Comparison of ENCODE assay signal across 8 cellular contexts in the genomic region with DNA sequence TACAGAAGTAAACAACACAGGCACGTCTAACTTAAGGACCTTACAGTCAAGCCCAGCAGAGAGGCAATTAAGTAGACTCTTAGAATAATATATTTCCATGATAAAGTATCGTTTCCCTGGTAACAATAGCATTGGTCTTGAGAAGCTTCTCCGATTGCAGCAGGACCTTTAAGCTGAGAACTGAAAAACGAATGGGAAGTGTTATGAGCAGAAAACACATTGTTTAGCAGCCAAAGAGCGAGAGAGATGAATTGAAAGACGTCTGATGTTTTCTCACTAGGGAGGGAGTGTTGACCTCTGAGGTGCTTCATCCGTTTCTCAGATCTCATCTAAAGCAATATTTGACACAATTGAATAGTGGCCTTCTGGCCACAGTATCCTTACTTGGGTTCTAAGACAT. TPM values are rescaled to one million over a fixed set of nuclear protein-coding genes. Genes with fewer than 3 reads are reported as not detected.
A peak's percentile ranks its signal among the peaks of the same experiment; 100 is the strongest.
DNase-seq lines count a peak whose midpoint lies in the region; ATAC-seq and TF ChIP-seq lines count a peak whose summit lies in the region.

No MANE protein-coding gene starts in this region.

- H3K36me3 ChIP-seq in BE2C (peaks cover 39% of the 10 kb centered on the region), Karpas-422 (ENCODE audit: insufficient read depth, low read length) (peaks cover 19% of the 10 kb centered on the region; the same call in 1 of the 2 replicates)
- peaks cover 0 to 8% (median 1%) of the 10 kb centered on the region in 3 experiments for H3K36me3 ChIP-seq in naive thymus-derived CD4-positive, alpha-beta T cell (ENCODE audit: control insufficient read depth in 2 of 3, insufficient read depth in 3 of 3, low read length in 3 of 3)

- peaks cover 0 to 14% (median 0%) of the 10 kb centered on the region in 11 donors for H3K9me3 Mint-ChIP-seq in naive thymus-derived CD4-positive, alpha-beta T cell

- H3K4me3 Mint-ChIP-seq in naive thymus-derived CD4-positive, alpha-beta T cell = peak overlapping the region; percentile 95 to 100 (median 99)

- H3K27me3 ChIP-seq in BE2C = no peaks in the 10 kb centered on the region
- no peaks in the 10 kb centered on the region for H3K27me3 ChIP-seq in Karpas-422 (ENCODE audit: low read length)
- H3K27me3 ChIP-seq in naive thymus-derived CD4-positive, alpha-beta T cell (ENCODE audit: control insufficient read depth in 2 of 2, insufficient read depth in 2 of 2, low read length in 2 of 2) = no peaks in the 10 kb centered on the region

- H3K27me3 Mint-ChIP-seq in naive thymus-derived CD4-positive, alpha-beta T cell = peaks cover 0 to 3% (median 0%) of the 10 kb centered on the region in 5 donors

- H3K27ac ChIP-seq in Karpas-422 (ENCODE audit: low read length) = peak overlapping the region; percentile 83
- H3K27ac ChIP-seq in naive thymus-derived CD4-positive, alpha-beta T cell (ENCODE audit: low read depth, low read length) = peak overlapping the region; percentile 95

- no peak for ATAC-seq in naive thymus-derived CD4-positive, alpha-beta T cell
- ATAC-seq in GM19023 (IDR thresholded peaks at IDR 0.05; ENCODE audit: unreplicated experiment) = no peak
- no peak for ATAC-seq in omental fat pad (ENCODE audit: low FRiP score)

- H3K9me2 ChIP-seq in Karpas-422 (replicated peaks; ENCODE audit: insufficient read depth, low read length) = no peaks in the 10 kb centered on the region

- H3K4me3 ChIP-seq in BE2C (ENCODE audit: low read depth, low read length) (peak overlapping the region; percentile 99), Karpas-422 (ENCODE audit: low read length) (peak overlapping the region; percentile 92), choroid plexus epithelial cell (ENCODE audit: low read depth, low read length) (peak overlapping the region; percentile 94)
- peak overlapping the region; percentile 76 for H3K4me3 ChIP-seq in naive thymus-derived CD4-positive, alpha-beta T cell (ENCODE audit: low read length)

- peak overlapping the region; percentile 94 for H3K9ac ChIP-seq in Karpas-422 (ENCODE audit: low read length)

- peak overlapping the region; percentile 87 for H3K4me2 ChIP-seq in Karpas-422 (ENCODE audit: low read depth, low read length, poor library complexity, severe bottlenecking)

- CTCF ChIA-PET in naive thymus-derived CD4-positive, alpha-beta T cell (lab: Charles Lee) = interaction anchor here (1.0 to 2.0 kb wide), 6 partner anchors 8 to 140 kb away, joined by 3 to 27 read pairs (median 9); no protein-coding TSS in a partner anchor

- peaks cover 0 to 18% (median 0%) of the 10 kb centered on the region in 5 donors for H3K36me3 Mint-ChIP-seq in naive thymus-derived CD4-positive, alpha-beta T cell

- H4K20me1 ChIP-seq in Karpas-422 (ENCODE audit: insufficient read depth, low read depth, low read length) = peaks cover 9% of the 10 kb centered on the region; the same call in 1 of the 2 replicates

- H3K27ac Mint-ChIP-seq in naive thymus-derived CD4-positive, alpha-beta T cell = peak overlapping the region; percentile 94 to 100 (median 99)

- no peak for TF ChIP-seq CTCF in BE2C (IDR thresholded peaks at IDR 0.05; ENCODE audit: low read depth, low read length)
- TF ChIP-seq CTCF in choroid plexus epithelial cell (conservative IDR thresholded peaks at IDR 0.05; ENCODE audit: low read depth, low read length) = no peak
- TF ChIP-seq CTCF in omental fat pad (IDR thresholded peaks at IDR 0.05) = no peak

- no peak overlapping the region for H2AFZ ChIP-seq in Karpas-422 (ENCODE audit: low read length)

- peaks cover 81% of the 10 kb centered on the region for H3K79me2 ChIP-seq in Karpas-422 (ENCODE audit: low read length)

- H3K9me3 ChIP-seq in BE2C (no peaks in the 10 kb centered on the region), Karpas-422 (ENCODE audit: low read length) (no peaks in the 10 kb centered on the region)
- no peaks in the 10 kb centered on the region for H3K9me3 ChIP-seq in naive thymus-derived CD4-positive, alpha-beta T cell (ENCODE audit: control insufficient read depth in 2 of 3, low read length in 3 of 3)

- no peaks in the 10 kb centered on the region; the same call in 1 of the 2 replicates for H3K4me1 ChIP-seq in BE2C
- H3K4me1 ChIP-seq in Karpas-422 (ENCODE audit: low read length) = peaks cover 27% of the 10 kb centered on the region
- peaks cover 20 to 24% of the 10 kb centered on the region in 2 donors for H3K4me1 ChIP-seq in naive thymus-derived CD4-positive, alpha-beta T cell (ENCODE audit: control insufficient read depth in 2 of 2, insufficient read depth in 2 of 2, low read length in 2 of 2)

- POLR2A ChIA-PET in naive thymus-derived CD4-positive, alpha-beta T cell (lab: Charles Lee) = interaction anchor here (0.9 to 2.6 kb wide), 7 partner anchors 14 to 642 kb away, joined by 3 to 22 read pairs (median 3); partner anchors contain the start of gene UBR2

- DNase-seq in BE2C (no peak), Karpas-422 (peak; percentile 56), choroid plexus epithelial cell (ENCODE audit: low read depth) (peak; percentile 42), NCI-H2171 (lab: John Stamatoyannopoulos, UW) (no peak), omental fat pad (ENCODE audit: low spot score) (no peak)
- DNase-seq in naive thymus-derived CD4-positive, alpha-beta T cell = no peak
- DNase-seq in stimulated activated CD4-positive, alpha-beta T cell treated with anti-CD3 and anti-CD28 coated beads, Interleukin-15, amount 100 ng/mL, for 24 hours = no peak

- H3K4me1 Mint-ChIP-seq in naive thymus-derived CD4-positive, alpha-beta T cell = peaks cover 27 to 59% (median 51%) of the 10 kb centered on the region in 7 donors

- intact Hi-C loops in naive thymus-derived CD4-positive, alpha-beta T cell (cut with micrococcal nuclease) = loop anchor here in 1 of 2 donors (10.0 kb wide), 1 partner anchor 823 kb away; the partner anchor contains the start of gene TBCC

RNA-seq across cellular contexts. Expression of gene BYSL, which starts 0.9 kb away (rescaled TPM):
- polyA plus RNA-seq in BE2C (2012; ENCODE audit: insufficient read depth, insufficient read length, low read depth) = 193 TPM
- 17.9 and 32.8 TPM in 2 replicates for total RNA-seq in Karpas-422 (2014; rRNA removed; shearing (Covaris generic); ENCODE audit: low replicate concordance)
- 10 to 100 TPM in 1 of 5 experiments, 1 to 10 TPM in 4; 3.9 to 35.7 (median 8.1) TPM for total RNA-seq in naive thymus-derived CD4-positive, alpha-beta T cell
- 1 to 10 TPM; 4.4 to 6.6 TPM for polyA plus RNA-seq in naive thymus-derived CD4-positive, alpha-beta T cell
- total RNA-seq in omental fat pad = 10 to 100 TPM in 3 of 4 donors, 1 to 10 TPM in 1; 9.8 to 38.2 (median 11.8) TPM

RNA-seq across cellular contexts. Expression of gene MED20, which starts 1.2 kb away (rescaled TPM):
- polyA plus RNA-seq in BE2C (2012; ENCODE audit: insufficient read depth, insufficient read length, low read depth) = 14.9 TPM
- 24.1 and 31.5 TPM in 2 replicates for total RNA-seq in Karpas-422 (2014; rRNA removed; shearing (Covaris generic); ENCODE audit: low replicate concordance)
- total RNA-seq in naive thymus-derived CD4-positive, alpha-beta T cell = 10 to 100 TPM in 1 of 5 experiments, 1 to 10 TPM in 4; 4.5 to 21.7 (median 9.4) TPM
- 1 to 10 TPM; 4.2 to 4.7 TPM for polyA plus RNA-seq in naive thymus-derived CD4-positive, alpha-beta T cell
- 10 to 100 TPM in 3 of 4 donors, 1 to 10 TPM in 1; 6.8 to 12.5 (median 11.2) TPM for total RNA-seq in omental fat pad

RNA-seq across cellular contexts. Expression of gene CCND3, which starts 19.5 kb away (rescaled TPM):
- polyA plus RNA-seq in BE2C (2012; ENCODE audit: insufficient read depth, insufficient read length, low read depth) = 44.1 TPM
- total RNA-seq in Karpas-422 (2014; rRNA removed; shearing (Covaris generic); ENCODE audit: low replicate concordance) = 63.5 and 74.8 TPM in 2 replicates
- 100 to 1,000 TPM; 285 to 433 (median 313) TPM for total RNA-seq in naive thymus-derived CD4-positive, alpha-beta T cell
- polyA plus RNA-seq in naive thymus-derived CD4-positive, alpha-beta T cell = 100 to 1,000 TPM; 474 to 764 TPM
- 100 to 1,000 TPM; 117 to 186 (median 151) TPM for total RNA-seq in omental fat pad

RNA-seq across cellular contexts. Expression of gene USP49, which starts 27.0 kb away (rescaled TPM):
- polyA plus RNA-seq in BE2C (2012; ENCODE audit: insufficient read depth, insufficient read length, low read depth) = 6.7 TPM
- total RNA-seq in Karpas-422 (2014; rRNA removed; shearing (Covaris generic); ENCODE audit: low replicate concordance) = 6.5 and 10.7 TPM in 2 replicates
- total RNA-seq in naive thymus-derived CD4-positive, alpha-beta T cell = 1 to 10 TPM; 1.8 to 6.0 (median 3.1) TPM
- polyA plus RNA-seq in naive thymus-derived CD4-positive, alpha-beta T cell = under 1 TPM; 0.44 to 0.61 TPM
- 1 to 10 TPM; 2.3 to 3.8 (median 3.1) TPM for total RNA-seq in omental fat pad

Comparison
In these comparisons a context has a peak if more than half of its experiments do, and no peak if none do; other contexts are left out.
1. DNase-seq: peak in Karpas-422 (single experiment) and choroid plexus epithelial cell (single experiment); none in BE2C (single experiment), naive thymus-derived CD4-positive, alpha-beta T cell (0 of 9), NCI-H2171 (single experiment), omental fat pad (single experiment) and stimulated activated CD4-positive, alpha-beta T cell treated with anti-CD3 and anti-CD28 coated beads, Interleukin-15, amount 100 ng/mL, for 24 hours (single experiment).
2. Peak in every context shown above with its lines, with median percentiles within 50 percentile points of each other: H3K4me3 ChIP-seq.